13 cellular contexts compared by ENCODE assay signal in the genomic region with DNA sequence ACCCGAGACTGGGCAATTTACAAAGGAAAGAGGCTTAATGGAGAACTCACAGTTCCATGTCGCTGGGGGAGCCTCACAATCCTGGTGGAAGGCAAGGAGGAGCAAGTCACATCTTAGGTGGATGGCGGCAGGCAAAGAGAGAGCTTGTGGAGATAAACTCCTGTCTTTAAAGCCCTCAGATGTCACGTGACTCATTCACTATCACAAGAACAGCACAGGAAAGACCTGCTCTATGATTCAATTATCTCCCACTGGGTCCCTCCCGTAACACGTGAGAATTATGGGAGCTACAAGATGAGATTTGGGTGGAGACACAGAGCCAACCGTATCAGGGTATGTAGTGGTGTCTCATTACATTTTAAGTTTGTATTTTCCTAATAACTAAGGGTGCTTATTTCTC. TPM values are rescaled to one million over a fixed set of nuclear protein-coding genes. Genes with fewer than 3 reads are reported as not detected.
"Had no signal": no experiment of that assay in that cellular context is flagged by ENCODE, and none has a peak within 500 bp of the region (broad histone marks: within the 10 kb centered on the region; RNA-seq: fewer than 3 reads in every experiment).

No MANE protein-coding gene starts in this region.

RNA-seq across cellular contexts. Expression of gene GLIS1, which starts 21.5 kb away (rescaled TPM):
- total RNA-seq: activated B cell treated with CpG ODN at 0.5 μM for 24 hours; activated CD4-positive, alpha-beta memory T cell treated with anti-CD3 and anti-CD28 coated beads for 36 hours; activated CD4-positive, alpha-beta memory T cell treated with anti-CD3 and anti-CD28 coated beads, Interleukin-2, amount 10 ng/mL, durations not matched to agents 7 days and 5 days; activated CD4-positive, alpha-beta T cell treated with anti-CD3 and anti-CD28 coated beads for 36 hours; activated CD4-positive, alpha-beta T cell treated with anti-CD3 and anti-CD28 coated beads, Interleukin-2, amount 10 ng/mL, durations not matched to agents 24 days and 14 days; activated CD4-positive, alpha-beta T cell treated with anti-CD3 and anti-CD28 coated beads, Interleukin-2, amount 10 ng/mL, durations not matched to agents 7 days and 5 days; activated CD8-positive, alpha-beta memory T cell treated with anti-CD3 and anti-CD28 coated beads for 36 hours; activated CD8-positive, alpha-beta memory T cell treated with anti-CD3 and anti-CD28 coated beads, Interleukin-2, amount 10 ng/mL, durations not matched to agents 7 days and 5 days; activated CD8-positive, alpha-beta T cell treated with anti-CD3 and anti-CD28 coated beads for 36 hours; activated CD8-positive, alpha-beta T cell treated with anti-CD3 and anti-CD28 coated beads, Interleukin-2, amount 10 ng/mL, durations not matched to agents 7 days and 5 days; T-helper 1 cell treated with Interleukin-12 subunit alpha and Interleukin-12 subunit beta and Interleukin-4 antibody, amounts not matched to agents 30 ng/mL and 1 ng/mL, for 36 hours; T-helper 17 cell; T-helper 2 cell treated with Interferon-gamma antibody and Interleukin-4, amounts not matched to agents 100 ng/mL and 5 ng/mL, for 36 hours had no signal
